In the genomic region with DNA sequence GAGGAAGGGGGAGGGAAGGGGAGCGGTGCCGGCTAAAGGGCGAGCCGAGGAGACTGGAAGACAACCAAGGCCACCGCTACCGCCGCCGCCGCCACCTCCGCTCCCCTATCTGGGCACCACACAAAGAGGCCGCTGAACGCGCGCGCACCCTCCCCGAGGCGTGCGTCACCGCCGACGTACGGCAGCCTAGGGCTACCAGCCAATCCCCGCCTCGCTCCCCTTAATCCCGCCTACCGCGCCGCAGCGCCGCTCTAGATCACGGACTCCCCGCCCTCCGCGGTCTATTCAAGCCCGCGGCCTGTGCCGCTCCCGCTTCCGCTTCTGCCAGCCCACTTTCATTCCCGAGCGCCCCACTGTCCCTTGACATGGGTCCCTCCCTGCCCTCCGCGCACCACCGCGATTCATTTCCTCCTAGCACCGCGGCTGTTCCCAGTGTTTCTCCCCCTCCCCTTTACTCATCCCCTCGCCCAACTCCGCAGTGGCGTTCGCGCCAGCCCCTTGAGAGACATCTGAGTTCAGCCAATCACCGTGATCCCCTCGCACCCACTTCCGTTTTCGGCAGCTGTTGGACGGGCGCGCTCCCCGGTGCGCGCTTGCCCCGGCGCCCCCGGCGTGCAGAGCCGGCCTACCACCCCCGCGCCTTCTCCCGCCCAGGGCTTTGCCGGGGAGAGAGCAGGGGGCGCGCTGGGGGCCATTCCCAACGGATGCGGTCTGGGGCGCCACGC, we compare ENCODE assay signal across 1 cellular context.
TF ChIP-seq lines count a peak whose summit lies in the region.

A gene (minus strand): TSS at position 128 of the 725 bp plus-strand sequence. CDS start 297 bp downstream, outside the sequence.

TF ChIP-seq in HepG2, 621 proteins besides CTCF, POLR2A, EP300 and RAD21 (continued from another document and continues in another):
- TF ChIP-seq, protein P1, sequence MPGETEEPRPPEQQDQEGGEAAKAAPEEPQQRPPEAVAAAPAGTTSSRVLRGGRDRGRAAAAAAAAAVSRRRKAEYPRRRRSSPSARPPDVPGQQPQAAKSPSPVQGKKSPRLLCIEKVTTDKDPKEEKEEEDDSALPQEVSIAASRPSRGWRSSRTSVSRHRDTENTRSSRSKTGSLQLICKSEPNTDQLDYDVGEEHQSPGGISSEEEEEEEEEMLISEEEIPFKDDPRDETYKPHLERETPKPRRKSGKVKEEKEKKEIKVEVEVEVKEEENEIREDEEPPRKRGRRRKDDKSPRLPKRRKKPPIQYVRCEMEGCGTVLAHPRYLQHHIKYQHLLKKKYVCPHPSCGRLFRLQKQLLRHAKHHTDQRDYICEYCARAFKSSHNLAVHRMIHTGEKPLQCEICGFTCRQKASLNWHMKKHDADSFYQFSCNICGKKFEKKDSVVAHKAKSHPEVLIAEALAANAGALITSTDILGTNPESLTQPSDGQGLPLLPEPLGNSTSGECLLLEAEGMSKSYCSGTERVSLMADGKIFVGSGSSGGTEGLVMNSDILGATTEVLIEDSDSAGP (CRISPR knock-in tag; IDR thresholded peaks at IDR 0.05; ENCODE audit: borderline replicate concordance), result peak; percentile 60; the same call in 1 of the 2 replicates
- TF ChIP-seq ATF1 (CRISPR knock-in tag; IDR thresholded peaks at IDR 0.05), result peak; percentile 89
- TF ChIP-seq, protein P2, sequence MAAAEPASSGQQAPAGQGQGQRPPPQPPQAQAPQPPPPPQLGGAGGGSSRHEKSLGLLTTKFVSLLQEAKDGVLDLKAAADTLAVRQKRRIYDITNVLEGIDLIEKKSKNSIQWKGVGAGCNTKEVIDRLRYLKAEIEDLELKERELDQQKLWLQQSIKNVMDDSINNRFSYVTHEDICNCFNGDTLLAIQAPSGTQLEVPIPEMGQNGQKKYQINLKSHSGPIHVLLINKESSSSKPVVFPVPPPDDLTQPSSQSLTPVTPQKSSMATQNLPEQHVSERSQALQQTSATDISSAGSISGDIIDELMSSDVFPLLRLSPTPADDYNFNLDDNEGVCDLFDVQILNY (CRISPR knock-in tag; conservative IDR thresholded peaks at IDR 0.05), result peak; percentile 93
- TF ChIP-seq KDM4B (CRISPR knock-in tag; IDR thresholded peaks at IDR 0.05), result no peak
- TF ChIP-seq FIP1L1 (IDR thresholded peaks at IDR 0.05; ENCODE audit: borderline replicate concordance, insufficient read depth, low read depth, low read length), result no peak
- TF ChIP-seq JUN (CRISPR knock-in tag; IDR thresholded peaks at IDR 0.05), result peak; percentile 15; the same call in 1 of the 2 replicates
- no peak for TF ChIP-seq ZSCAN20 (CRISPR knock-in tag; IDR thresholded peaks at IDR 0.05; ENCODE audit: borderline replicate concordance)
- peak; percentile 80 for TF ChIP-seq ZNF501 (CRISPR knock-in tag; IDR thresholded peaks at IDR 0.05)
- 0 out of 2 replicates have a peak, but pooled peaks have one; percentile 58 for TF ChIP-seq TEAD2 (CRISPR knock-in tag; IDR thresholded peaks at IDR 0.05)
- TF ChIP-seq TEAD3 (CRISPR knock-in tag; optimal IDR thresholded peaks at IDR 0.05; ENCODE audit: borderline replicate concordance), result peak; percentile 33
- TF ChIP-seq, protein P3, sequence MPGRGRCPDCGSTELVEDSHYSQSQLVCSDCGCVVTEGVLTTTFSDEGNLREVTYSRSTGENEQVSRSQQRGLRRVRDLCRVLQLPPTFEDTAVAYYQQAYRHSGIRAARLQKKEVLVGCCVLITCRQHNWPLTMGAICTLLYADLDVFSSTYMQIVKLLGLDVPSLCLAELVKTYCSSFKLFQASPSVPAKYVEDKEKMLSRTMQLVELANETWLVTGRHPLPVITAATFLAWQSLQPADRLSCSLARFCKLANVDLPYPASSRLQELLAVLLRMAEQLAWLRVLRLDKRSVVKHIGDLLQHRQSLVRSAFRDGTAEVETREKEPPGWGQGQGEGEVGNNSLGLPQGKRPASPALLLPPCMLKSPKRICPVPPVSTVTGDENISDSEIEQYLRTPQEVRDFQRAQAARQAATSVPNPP (CRISPR knock-in tag; IDR thresholded peaks at IDR 0.05), result peak; percentile 90
- no peak for TF ChIP-seq SMAD9 (CRISPR knock-in tag; IDR thresholded peaks at IDR 0.05)
- no peak for TF ChIP-seq ZNF292 (CRISPR knock-in tag; IDR thresholded peaks at IDR 0.05; ENCODE audit: borderline replicate concordance, low read depth)
- peak; percentile 23; the same call in 1 of the 2 replicates for TF ChIP-seq KLF11 (CRISPR knock-in tag; IDR thresholded peaks at IDR 0.05)
- no peak for TF ChIP-seq ZNF510 (CRISPR knock-in tag; IDR thresholded peaks at IDR 0.05; ENCODE audit: low read depth)
- TF ChIP-seq, protein P4, sequence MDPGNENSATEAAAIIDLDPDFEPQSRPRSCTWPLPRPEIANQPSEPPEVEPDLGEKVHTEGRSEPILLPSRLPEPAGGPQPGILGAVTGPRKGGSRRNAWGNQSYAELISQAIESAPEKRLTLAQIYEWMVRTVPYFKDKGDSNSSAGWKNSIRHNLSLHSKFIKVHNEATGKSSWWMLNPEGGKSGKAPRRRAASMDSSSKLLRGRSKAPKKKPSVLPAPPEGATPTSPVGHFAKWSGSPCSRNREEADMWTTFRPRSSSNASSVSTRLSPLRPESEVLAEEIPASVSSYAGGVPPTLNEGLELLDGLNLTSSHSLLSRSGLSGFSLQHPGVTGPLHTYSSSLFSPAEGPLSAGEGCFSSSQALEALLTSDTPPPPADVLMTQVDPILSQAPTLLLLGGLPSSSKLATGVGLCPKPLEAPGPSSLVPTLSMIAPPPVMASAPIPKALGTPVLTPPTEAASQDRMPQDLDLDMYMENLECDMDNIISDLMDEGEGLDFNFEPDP (CRISPR knock-in tag; conservative IDR thresholded peaks at IDR 0.05), result 0 out of 2 replicates have a peak, but pooled peaks have one; percentile 52
- no peak; the same call in 1 of the 2 replicates for TF ChIP-seq ZSCAN25 (CRISPR knock-in tag; IDR thresholded peaks at IDR 0.05)
- TF ChIP-seq AGO1 (IDR thresholded peaks at IDR 0.05; ENCODE audit: low read depth, low read length, poor library complexity, severe bottlenecking), result no peak
- 0 out of 2 replicates have a peak, but pooled peaks have one; percentile 64 for TF ChIP-seq ZNF180 (CRISPR knock-in tag; IDR thresholded peaks at IDR 0.05; ENCODE audit: borderline replicate concordance, low read depth)
- TF ChIP-seq ZNF572 (CRISPR knock-in tag; IDR thresholded peaks at IDR 0.05), result no peak
- TF ChIP-seq ZNF30 (CRISPR knock-in tag; IDR thresholded peaks at IDR 0.05), result no peak
- TF ChIP-seq, protein P5, sequence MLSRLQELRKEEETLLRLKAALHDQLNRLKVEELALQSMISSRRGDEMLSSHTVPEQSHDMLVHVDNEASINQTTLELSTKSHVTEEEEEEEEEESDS (CRISPR knock-in tag; IDR thresholded peaks at IDR 0.05; ENCODE audit: borderline replicate concordance), result peak; percentile 93; the same call in 1 of the 2 replicates
- peak; percentile 86; the same call in 1 of the 2 replicates for TF ChIP-seq ZNF841 (CRISPR knock-in tag; IDR thresholded peaks at IDR 0.05; ENCODE audit: borderline replicate concordance)
- TF ChIP-seq SALL2 (CRISPR knock-in tag; IDR thresholded peaks at IDR 0.05), result peak; percentile 50
- TF ChIP-seq HOXA7 (CRISPR knock-in tag; IDR thresholded peaks at IDR 0.05), result no peak
- TF ChIP-seq, protein P6, sequence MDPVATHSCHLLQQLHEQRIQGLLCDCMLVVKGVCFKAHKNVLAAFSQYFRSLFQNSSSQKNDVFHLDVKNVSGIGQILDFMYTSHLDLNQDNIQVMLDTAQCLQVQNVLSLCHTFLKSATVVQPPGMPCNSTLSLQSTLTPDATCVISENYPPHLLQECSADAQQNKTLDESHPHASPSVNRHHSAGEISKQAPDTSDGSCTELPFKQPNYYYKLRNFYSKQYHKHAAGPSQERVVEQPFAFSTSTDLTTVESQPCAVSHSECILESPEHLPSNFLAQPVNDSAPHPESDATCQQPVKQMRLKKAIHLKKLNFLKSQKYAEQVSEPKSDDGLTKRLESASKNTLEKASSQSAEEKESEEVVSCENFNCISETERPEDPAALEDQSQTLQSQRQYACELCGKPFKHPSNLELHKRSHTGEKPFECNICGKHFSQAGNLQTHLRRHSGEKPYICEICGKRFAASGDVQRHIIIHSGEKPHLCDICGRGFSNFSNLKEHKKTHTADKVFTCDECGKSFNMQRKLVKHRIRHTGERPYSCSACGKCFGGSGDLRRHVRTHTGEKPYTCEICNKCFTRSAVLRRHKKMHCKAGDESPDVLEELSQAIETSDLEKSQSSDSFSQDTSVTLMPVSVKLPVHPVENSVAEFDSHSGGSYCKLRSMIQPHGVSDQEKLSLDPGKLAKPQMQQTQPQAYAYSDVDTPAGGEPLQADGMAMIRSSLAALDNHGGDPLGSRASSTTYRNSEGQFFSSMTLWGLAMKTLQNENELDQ (CRISPR knock-in tag; IDR thresholded peaks at IDR 0.05; ENCODE audit: borderline replicate concordance), result no peak
- TF ChIP-seq KDM5B (CRISPR knock-in tag; IDR thresholded peaks at IDR 0.05; ENCODE audit: borderline replicate concordance), result peak; percentile 71; the same call in 1 of the 2 replicates
- 0 out of 2 replicates have a peak, but pooled peaks have one; percentile 17 for TF ChIP-seq ZNF251 (CRISPR knock-in tag; IDR thresholded peaks at IDR 0.05)
- no peak; the same call in 1 of the 2 replicates for TF ChIP-seq HOXA5 (CRISPR knock-in tag; IDR thresholded peaks at IDR 0.05)
- TF ChIP-seq KLF6 (CRISPR knock-in tag; IDR thresholded peaks at IDR 0.05), result peak; percentile 58
- TF ChIP-seq ZSCAN12 (CRISPR knock-in tag; IDR thresholded peaks at IDR 0.05), result no peak
- no peak for TF ChIP-seq ETV6 (CRISPR knock-in tag; conservative IDR thresholded peaks at IDR 0.05)
- TF ChIP-seq, protein P7, sequence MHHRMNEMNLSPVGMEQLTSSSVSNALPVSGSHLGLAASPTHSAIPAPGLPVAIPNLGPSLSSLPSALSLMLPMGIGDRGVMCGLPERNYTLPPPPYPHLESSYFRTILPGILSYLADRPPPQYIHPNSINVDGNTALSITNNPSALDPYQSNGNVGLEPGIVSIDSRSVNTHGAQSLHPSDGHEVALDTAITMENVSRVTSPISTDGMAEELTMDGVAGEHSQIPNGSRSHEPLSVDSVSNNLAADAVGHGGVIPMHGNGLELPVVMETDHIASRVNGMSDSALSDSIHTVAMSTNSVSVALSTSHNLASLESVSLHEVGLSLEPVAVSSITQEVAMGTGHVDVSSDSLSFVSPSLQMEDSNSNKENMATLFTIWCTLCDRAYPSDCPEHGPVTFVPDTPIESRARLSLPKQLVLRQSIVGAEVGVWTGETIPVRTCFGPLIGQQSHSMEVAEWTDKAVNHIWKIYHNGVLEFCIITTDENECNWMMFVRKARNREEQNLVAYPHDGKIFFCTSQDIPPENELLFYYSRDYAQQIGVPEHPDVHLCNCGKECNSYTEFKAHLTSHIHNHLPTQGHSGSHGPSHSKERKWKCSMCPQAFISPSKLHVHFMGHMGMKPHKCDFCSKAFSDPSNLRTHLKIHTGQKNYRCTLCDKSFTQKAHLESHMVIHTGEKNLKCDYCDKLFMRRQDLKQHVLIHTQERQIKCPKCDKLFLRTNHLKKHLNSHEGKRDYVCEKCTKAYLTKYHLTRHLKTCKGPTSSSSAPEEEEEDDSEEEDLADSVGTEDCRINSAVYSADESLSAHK (CRISPR knock-in tag; IDR thresholded peaks at IDR 0.05; ENCODE audit: borderline replicate concordance), result no peak
- TF ChIP-seq, protein P8, sequence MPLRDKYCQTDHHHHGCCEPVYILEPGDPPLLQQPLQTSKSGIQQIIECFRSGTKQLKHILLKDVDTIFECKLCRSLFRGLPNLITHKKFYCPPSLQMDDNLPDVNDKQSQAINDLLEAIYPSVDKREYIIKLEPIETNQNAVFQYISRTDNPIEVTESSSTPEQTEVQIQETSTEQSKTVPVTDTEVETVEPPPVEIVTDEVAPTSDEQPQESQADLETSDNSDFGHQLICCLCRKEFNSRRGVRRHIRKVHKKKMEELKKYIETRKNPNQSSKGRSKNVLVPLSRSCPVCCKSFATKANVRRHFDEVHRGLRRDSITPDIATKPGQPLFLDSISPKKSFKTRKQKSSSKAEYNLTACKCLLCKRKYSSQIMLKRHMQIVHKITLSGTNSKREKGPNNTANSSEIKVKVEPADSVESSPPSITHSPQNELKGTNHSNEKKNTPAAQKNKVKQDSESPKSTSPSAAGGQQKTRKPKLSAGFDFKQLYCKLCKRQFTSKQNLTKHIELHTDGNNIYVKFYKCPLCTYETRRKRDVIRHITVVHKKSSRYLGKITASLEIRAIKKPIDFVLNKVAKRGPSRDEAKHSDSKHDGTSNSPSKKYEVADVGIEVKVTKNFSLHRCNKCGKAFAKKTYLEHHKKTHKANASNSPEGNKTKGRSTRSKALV (CRISPR knock-in tag; IDR thresholded peaks at IDR 0.05), result no peak
- TF ChIP-seq, protein P9, sequence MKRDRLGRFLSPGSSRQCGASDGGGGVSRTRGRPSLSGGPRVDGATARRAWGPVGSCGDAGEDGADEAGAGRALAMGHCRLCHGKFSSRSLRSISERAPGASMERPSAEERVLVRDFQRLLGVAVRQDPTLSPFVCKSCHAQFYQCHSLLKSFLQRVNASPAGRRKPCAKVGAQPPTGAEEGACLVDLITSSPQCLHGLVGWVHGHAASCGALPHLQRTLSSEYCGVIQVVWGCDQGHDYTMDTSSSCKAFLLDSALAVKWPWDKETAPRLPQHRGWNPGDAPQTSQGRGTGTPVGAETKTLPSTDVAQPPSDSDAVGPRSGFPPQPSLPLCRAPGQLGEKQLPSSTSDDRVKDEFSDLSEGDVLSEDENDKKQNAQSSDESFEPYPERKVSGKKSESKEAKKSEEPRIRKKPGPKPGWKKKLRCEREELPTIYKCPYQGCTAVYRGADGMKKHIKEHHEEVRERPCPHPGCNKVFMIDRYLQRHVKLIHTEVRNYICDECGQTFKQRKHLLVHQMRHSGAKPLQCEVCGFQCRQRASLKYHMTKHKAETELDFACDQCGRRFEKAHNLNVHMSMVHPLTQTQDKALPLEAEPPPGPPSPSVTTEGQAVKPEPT (CRISPR knock-in tag; IDR thresholded peaks at IDR 0.05; ENCODE audit: low read depth), result 0 out of 2 replicates have a peak, but pooled peaks have one; percentile 57
- TF ChIP-seq, protein P10, sequence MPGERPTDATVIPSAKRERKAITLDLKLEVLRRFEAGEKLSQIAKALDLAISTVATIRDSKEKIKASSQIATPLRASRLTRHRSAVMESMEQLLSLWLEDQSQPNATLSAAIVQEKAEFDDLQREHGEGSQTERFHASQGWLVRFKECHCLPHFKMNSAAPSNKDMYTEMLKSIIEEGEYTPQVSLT (CRISPR knock-in tag; IDR thresholded peaks at IDR 0.05; ENCODE audit: borderline replicate concordance, low read depth), result peak; percentile 51; the same call in 1 of the 2 replicates
- TF ChIP-seq, protein P11, sequence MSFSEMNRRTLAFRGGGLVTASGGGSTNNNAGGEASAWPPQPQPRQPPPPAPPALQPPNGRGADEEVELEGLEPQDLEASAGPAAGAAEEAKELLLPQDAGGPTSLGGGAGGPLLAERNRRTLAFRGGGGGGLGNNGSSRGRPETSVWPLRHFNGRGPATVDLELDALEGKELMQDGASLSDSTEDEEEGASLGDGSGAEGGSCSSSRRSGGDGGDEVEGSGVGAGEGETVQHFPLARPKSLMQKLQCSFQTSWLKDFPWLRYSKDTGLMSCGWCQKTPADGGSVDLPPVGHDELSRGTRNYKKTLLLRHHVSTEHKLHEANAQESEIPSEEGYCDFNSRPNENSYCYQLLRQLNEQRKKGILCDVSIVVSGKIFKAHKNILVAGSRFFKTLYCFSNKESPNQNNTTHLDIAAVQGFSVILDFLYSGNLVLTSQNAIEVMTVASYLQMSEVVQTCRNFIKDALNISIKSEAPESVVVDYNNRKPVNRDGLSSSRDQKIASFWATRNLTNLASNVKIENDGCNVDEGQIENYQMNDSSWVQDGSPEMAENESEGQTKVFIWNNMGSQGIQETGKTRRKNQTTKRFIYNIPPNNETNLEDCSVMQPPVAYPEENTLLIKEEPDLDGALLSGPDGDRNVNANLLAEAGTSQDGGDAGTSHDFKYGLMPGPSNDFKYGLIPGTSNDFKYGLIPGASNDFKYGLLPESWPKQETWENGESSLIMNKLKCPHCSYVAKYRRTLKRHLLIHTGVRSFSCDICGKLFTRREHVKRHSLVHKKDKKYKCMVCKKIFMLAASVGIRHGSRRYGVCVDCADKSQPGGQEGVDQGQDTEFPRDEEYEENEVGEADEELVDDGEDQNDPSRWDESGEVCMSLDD (CRISPR knock-in tag; IDR thresholded peaks at IDR 0.05; ENCODE audit: borderline replicate concordance), result no peak
